1 cellular context compared by ENCODE assay signal in the genomic region with DNA sequence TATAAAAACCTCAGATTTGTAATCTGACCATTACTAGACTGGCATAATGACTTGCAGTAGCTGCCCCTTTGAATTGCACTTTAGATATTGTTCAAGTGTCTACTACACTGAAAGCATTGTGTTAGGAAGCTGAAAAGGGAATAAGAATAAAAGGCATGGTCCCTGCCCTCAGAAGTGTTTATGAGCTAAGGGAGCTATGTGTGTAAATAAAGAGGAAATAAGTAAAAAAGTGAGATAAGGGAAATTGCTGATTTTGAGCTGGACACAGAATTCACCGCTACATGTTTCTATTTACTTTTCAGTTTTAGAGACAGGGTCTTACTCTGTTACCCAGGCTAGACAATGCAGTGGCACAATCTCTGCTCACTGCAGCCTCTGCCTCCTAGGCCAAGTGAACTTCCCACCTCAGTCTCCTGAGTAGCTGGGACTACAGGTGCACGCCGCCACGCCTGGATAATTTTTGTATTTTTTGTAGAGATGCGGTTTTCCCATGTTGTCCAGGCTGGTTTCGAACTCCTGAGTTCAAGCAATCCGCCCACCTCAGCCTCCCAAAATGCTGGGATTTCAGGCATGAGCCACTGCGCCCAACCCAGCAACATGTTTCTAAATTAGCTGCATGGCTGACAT.
TF ChIP-seq lines count a peak whose summit lies in the region.

No MANE protein-coding gene starts in this region.

TF ChIP-seq in K562, 482 proteins besides CTCF, POLR2A, EP300 and RAD21:
- TF ChIP-seq, protein P1, sequence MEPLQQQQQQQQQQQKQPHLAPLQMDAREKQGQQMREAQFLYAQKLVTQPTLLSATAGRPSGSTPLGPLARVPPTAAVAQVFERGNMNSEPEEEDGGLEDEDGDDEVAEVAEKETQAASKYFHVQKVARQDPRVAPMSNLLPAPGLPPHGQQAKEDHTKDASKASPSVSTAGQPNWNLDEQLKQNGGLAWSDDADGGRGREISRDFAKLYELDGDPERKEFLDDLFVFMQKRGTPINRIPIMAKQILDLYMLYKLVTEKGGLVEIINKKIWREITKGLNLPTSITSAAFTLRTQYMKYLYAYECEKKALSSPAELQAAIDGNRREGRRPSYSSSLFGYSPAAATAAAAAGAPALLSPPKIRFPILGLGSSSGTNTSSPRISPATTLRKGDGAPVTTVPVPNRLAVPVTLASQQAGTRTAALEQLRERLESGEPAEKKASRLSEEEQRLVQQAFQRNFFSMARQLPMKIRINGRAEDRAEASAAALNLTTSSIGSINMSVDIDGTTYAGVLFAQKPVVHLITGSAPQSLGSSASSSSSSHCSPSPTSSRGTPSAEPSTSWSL (CRISPR knock-in tag; IDR thresholded peaks at IDR 0.05; ENCODE audit: borderline replicate concordance) = no peak
- TF ChIP-seq, protein P2, sequence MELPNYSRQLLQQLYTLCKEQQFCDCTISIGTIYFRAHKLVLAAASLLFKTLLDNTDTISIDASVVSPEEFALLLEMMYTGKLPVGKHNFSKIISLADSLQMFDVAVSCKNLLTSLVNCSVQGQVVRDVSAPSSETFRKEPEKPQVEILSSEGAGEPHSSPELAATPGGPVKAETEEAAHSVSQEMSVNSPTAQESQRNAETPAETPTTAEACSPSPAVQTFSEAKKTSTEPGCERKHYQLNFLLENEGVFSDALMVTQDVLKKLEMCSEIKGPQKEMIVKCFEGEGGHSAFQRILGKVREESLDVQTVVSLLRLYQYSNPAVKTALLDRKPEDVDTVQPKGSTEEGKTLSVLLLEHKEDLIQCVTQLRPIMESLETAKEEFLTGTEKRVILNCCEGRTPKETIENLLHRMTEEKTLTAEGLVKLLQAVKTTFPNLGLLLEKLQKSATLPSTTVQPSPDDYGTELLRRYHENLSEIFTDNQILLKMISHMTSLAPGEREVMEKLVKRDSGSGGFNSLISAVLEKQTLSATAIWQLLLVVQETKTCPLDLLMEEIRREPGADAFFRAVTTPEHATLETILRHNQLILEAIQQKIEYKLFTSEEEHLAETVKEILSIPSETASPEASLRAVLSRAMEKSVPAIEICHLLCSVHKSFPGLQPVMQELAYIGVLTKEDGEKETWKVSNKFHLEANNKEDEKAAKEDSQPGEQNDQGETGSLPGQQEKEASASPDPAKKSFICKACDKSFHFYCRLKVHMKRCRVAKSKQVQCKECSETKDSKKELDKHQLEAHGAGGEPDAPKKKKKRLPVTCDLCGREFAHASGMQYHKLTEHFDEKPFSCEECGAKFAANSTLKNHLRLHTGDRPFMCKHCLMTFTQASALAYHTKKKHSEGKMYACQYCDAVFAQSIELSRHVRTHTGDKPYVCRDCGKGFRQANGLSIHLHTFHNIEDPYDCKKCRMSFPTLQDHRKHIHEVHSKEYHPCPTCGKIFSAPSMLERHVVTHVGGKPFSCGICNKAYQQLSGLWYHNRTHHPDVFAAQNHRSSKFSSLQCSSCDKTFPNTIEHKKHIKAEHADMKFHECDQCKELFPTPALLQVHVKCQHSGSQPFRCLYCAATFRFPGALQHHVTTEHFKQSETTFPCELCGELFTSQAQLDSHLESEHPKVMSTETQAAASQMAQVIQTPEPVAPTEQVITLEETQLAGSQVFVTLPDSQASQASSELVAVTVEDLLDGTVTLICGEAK (IDR thresholded peaks at IDR 0.05) = peak; percentile 54; the same call in 1 of the 2 replicates
- TF ChIP-seq, protein P2 (CRISPR knock-in tag; IDR thresholded peaks at IDR 0.05) = no peak
- 0 out of 2 replicates have a peak, but pooled peaks have one; percentile 0 for TF ChIP-seq ZFX (CRISPR knock-in tag; IDR thresholded peaks at IDR 0.05)
